In the genomic region with DNA sequence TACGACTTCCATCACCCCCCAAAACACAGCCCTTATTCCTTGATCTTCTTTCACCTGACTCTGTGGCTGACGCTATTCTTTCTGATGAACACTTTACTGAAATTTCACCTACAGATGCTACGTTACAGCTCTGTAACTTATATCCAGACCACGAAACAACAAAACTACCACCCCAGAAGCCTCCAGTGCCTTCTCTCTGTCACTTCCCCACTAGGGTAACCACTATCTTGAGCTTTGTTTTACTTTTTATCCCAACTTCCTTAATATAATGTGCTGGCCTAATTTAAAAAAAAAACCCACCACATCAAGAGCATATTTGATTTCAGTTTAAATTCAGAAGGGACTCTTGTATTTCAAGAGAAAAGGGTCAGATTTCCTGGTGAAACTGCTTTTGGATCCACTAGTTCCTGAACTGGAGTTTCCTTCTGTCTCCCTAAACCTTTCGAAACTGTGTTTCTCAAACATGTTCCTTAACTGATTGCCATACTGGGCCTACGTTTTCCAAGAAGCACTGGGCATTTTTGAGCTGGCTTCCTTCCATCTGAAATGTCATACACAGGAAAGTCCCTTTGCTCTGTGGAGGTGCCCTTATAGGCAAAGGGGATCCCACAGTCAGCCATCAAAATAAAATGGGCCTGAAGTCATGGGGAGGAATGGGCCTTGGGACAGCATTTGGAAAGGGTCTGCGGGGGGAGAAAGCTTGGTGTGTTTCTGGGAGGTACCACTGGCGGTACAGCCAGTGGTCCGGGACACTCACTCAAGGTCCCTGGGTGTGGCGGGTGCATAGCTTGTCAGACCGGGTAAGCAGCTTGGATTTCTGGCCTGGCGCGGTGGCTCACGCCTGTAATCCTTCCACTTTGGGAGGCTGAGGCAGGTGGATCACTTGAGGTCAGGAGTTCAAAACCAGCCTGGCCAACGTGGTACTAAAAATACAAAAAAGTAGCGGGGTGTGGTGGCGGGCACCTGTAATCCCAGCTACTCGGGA, we compare ENCODE assay signal across 10 cellular contexts. TPM values are rescaled to one million over a fixed set of nuclear protein-coding genes. Genes with fewer than 3 reads are reported as not detected.
A peak's percentile ranks its signal among the peaks of the same experiment; 100 is the strongest.
DNase-seq lines count a peak whose midpoint lies in the region; ATAC-seq and TF ChIP-seq lines count a peak whose summit lies in the region.
"Had no signal": no experiment of that assay in that cellular context is flagged by ENCODE, and none has a peak within 500 bp of the region (broad histone marks: within the 10 kb centered on the region; RNA-seq: fewer than 3 reads in every experiment).

No MANE protein-coding gene starts in this region.

- DNase-seq in activated naive CD4-positive, alpha-beta T cell treated with anti-CD3 and anti-CD28 coated beads for 36 hours: peak; percentile 30
- no peak for DNase-seq in activated naive CD4-positive, alpha-beta T cell treated with Interleukin-2 at 50 U/mL for 16 hours
- no peak for DNase-seq in activated CD4-positive, alpha-beta memory T cell treated with anti-CD3 and anti-CD28 coated beads for 36 hours
- DNase-seq in fibroblast of pulmonary artery (ENCODE audit: low read depth) (peak; percentile 50), upper lobe of right lung (no peak), HUDEP-2 (lab: John Stamatoyannopoulos, UW; ENCODE audit: unreplicated experiment in 76 of 76) (no peak)
- DNase-seq: NK-92 treated with Interleukin-12 subunit alpha and Interleukin-12 subunit beta, amount 100 ng/mL, for 24 hours had no signal

- TF ChIP-seq CTCF in fibroblast of pulmonary artery (IDR thresholded peaks at IDR 0.05; ENCODE audit: low read length, missing control alignments) (no peak), upper lobe of right lung (IDR thresholded peaks at IDR 0.05) (no peak)

- peaks cover 38% of the 10 kb centered on the region for H3K4me1 Mint-ChIP-seq in activated naive CD4-positive, alpha-beta T cell treated with anti-CD3 and anti-CD28 coated beads for 36 hours (ENCODE audit: low read depth)
- H3K4me1 Mint-ChIP-seq in activated CD4-positive, alpha-beta memory T cell treated with anti-CD3 and anti-CD28 coated beads for 36 hours (ENCODE audit: low read depth): peaks cover 41% of the 10 kb centered on the region

- H3K27ac ChIP-seq in upper lobe of right lung: peak overlapping the region; percentile 14

- H3K4me3 ChIP-seq in fibroblast of pulmonary artery (replicated peaks; ENCODE audit: low read depth, low read length) (no peak overlapping the region), upper lobe of right lung (no peak overlapping the region)

- H3K9me3 Mint-ChIP-seq in activated naive CD4-positive, alpha-beta T cell treated with anti-CD3 and anti-CD28 coated beads for 36 hours: no peaks in the 10 kb centered on the region
- no peaks in the 10 kb centered on the region for H3K9me3 Mint-ChIP-seq in activated CD4-positive, alpha-beta memory T cell treated with anti-CD3 and anti-CD28 coated beads for 36 hours

- H3K27ac Mint-ChIP-seq in activated naive CD4-positive, alpha-beta T cell treated with anti-CD3 and anti-CD28 coated beads for 36 hours: peak overlapping the region; percentile 77
- peak overlapping the region; percentile 66 for H3K27ac Mint-ChIP-seq in activated CD4-positive, alpha-beta memory T cell treated with anti-CD3 and anti-CD28 coated beads for 36 hours

- peaks cover 3% of the 10 kb centered on the region for H3K36me3 Mint-ChIP-seq in activated naive CD4-positive, alpha-beta T cell treated with anti-CD3 and anti-CD28 coated beads for 36 hours (ENCODE audit: low read depth)
- H3K36me3 Mint-ChIP-seq in activated CD4-positive, alpha-beta memory T cell treated with anti-CD3 and anti-CD28 coated beads for 36 hours: peaks cover 12% of the 10 kb centered on the region

- H3K9me3 ChIP-seq in upper lobe of right lung: no peaks in the 10 kb centered on the region

- POLR2A ChIA-PET in activated CD4-positive, alpha-beta memory T cell treated with anti-CD3 and anti-CD28 coated beads for 36 hours (lab: Charles Lee): interaction anchor here (1.0 to 1.6 kb wide), 5 partner anchors 9 to 30 kb away, joined by 3 to 7 read pairs (median 5); partner anchors contain the start of gene CASS4

- peak; percentile 9 for ATAC-seq in upper lobe of right lung
- no peak for ATAC-seq in HG03565 (IDR thresholded peaks at IDR 0.05; ENCODE audit: unreplicated experiment)
- ATAC-seq in GM21737 (IDR thresholded peaks at IDR 0.05; ENCODE audit: unreplicated experiment): no peak

- no peak overlapping the region for H3K4me3 Mint-ChIP-seq in activated naive CD4-positive, alpha-beta T cell treated with anti-CD3 and anti-CD28 coated beads for 36 hours
- H3K4me3 Mint-ChIP-seq in activated CD4-positive, alpha-beta memory T cell treated with anti-CD3 and anti-CD28 coated beads for 36 hours: no peak overlapping the region

- H3K36me3 ChIP-seq in upper lobe of right lung: peaks cover 15% of the 10 kb centered on the region

- intact Hi-C loops in activated naive CD4-positive, alpha-beta T cell treated with anti-CD3 and anti-CD28 coated beads for 36 hours (cut with micrococcal nuclease): no loop called here
- intact Hi-C loops in activated CD4-positive, alpha-beta memory T cell treated with anti-CD3 and anti-CD28 coated beads for 36 hours (cut with micrococcal nuclease): no loop called here
- intact Hi-C loops in upper lobe of right lung (cut with DNase I): no loop called here

- CTCF ChIA-PET in activated naive CD4-positive, alpha-beta T cell treated with anti-CD3 and anti-CD28 coated beads for 36 hours (lab: Charles Lee): interaction anchor here (0.8 to 1.0 kb wide), 2 partner anchors 19 to 27 kb away, joined by 3 to 6 read pairs; no protein-coding TSS in a partner anchor
- CTCF ChIA-PET in activated CD4-positive, alpha-beta memory T cell treated with anti-CD3 and anti-CD28 coated beads for 36 hours (lab: Charles Lee): interaction anchor here (0.6 to 1.6 kb wide), 3 partner anchors 9 to 24 kb away, joined by 3 to 4 read pairs (median 3); no protein-coding TSS in a partner anchor

- peaks cover 26% of the 10 kb centered on the region for H3K4me1 ChIP-seq in upper lobe of right lung

- H3K27me3 Mint-ChIP-seq in activated naive CD4-positive, alpha-beta T cell treated with anti-CD3 and anti-CD28 coated beads for 36 hours (ENCODE audit: low read depth): no peaks in the 10 kb centered on the region
- H3K27me3 Mint-ChIP-seq in activated CD4-positive, alpha-beta memory T cell treated with anti-CD3 and anti-CD28 coated beads for 36 hours: no peaks in the 10 kb centered on the region

- no peaks in the 10 kb centered on the region for H3K27me3 ChIP-seq in upper lobe of right lung

RNA-seq across cellular contexts. Expression of gene RTF2, which starts 25.8 kb away (rescaled TPM):
- total RNA-seq in activated naive CD4-positive, alpha-beta T cell treated with anti-CD3 and anti-CD28 coated beads for 36 hours: 10 to 100 TPM; 76.8 to 82.9 TPM
- 10 to 100 TPM; 81.8 to 83.1 TPM for total RNA-seq in activated CD4-positive, alpha-beta memory T cell treated with anti-CD3 and anti-CD28 coated beads for 36 hours
- total RNA-seq in upper lobe of right lung: 77.4 TPM

RNA-seq across cellular contexts. Expression of gene CASS4, which starts 30.6 kb away (rescaled TPM):
- total RNA-seq in activated naive CD4-positive, alpha-beta T cell treated with anti-CD3 and anti-CD28 coated beads for 36 hours: 1 to 10 TPM; 5.1 to 5.2 TPM
- total RNA-seq in activated CD4-positive, alpha-beta memory T cell treated with anti-CD3 and anti-CD28 coated beads for 36 hours: 1 to 10 TPM; 7.8 to 8.6 TPM
- total RNA-seq in upper lobe of right lung: 40.2 TPM
- total RNA-seq: glomerular endothelial cell had no signal

RNA-seq across cellular contexts. Expression of gene CSTF1, which starts 50.2 kb away (rescaled TPM):
- 10 to 100 TPM; 68.0 to 70.7 TPM for total RNA-seq in activated naive CD4-positive, alpha-beta T cell treated with anti-CD3 and anti-CD28 coated beads for 36 hours
- 10 to 100 TPM; 53.9 to 56.6 TPM for total RNA-seq in activated CD4-positive, alpha-beta memory T cell treated with anti-CD3 and anti-CD28 coated beads for 36 hours
- total RNA-seq in upper lobe of right lung: 27.8 TPM

RNA-seq across cellular contexts. Expression of gene AURKA, which starts 50.7 kb away (rescaled TPM):
- 100 to 1,000 TPM; 115 to 121 TPM for total RNA-seq in activated naive CD4-positive, alpha-beta T cell treated with anti-CD3 and anti-CD28 coated beads for 36 hours
- 100 to 1,000 TPM in 1 of 2 experiments, 10 to 100 TPM in 1; 99.7 to 101 TPM for total RNA-seq in activated CD4-positive, alpha-beta memory T cell treated with anti-CD3 and anti-CD28 coated beads for 36 hours
- total RNA-seq in upper lobe of right lung: 1.5 TPM

Comparison
In these comparisons a context has a peak if more than half of its experiments do, and no peak if none do; other contexts are left out.
1. DNase-seq: peak in activated naive CD4-positive, alpha-beta T cell treated with anti-CD3 and anti-CD28 coated beads for 36 hours (single experiment) and fibroblast of pulmonary artery (single experiment); none in activated naive CD4-positive, alpha-beta T cell treated with Interleukin-2 at 50 U/mL for 16 hours (single experiment), activated CD4-positive, alpha-beta memory T cell treated with anti-CD3 and anti-CD28 coated beads for 36 hours (single experiment), upper lobe of right lung (single experiment) and HUDEP-2 (0 of 76).